ENCODE assay signal across 30 cellular contexts in genomic region chr6:135063926-135064325, GRCh38.
"Had no signal": no experiment of that assay in that cellular context is flagged by ENCODE, and none has a peak within 500 bp of the region (broad histone marks: within the 10 kb centered on the region; RNA-seq: fewer than 3 reads in every experiment).

No MANE protein-coding gene starts in this region.

- H3K9me3 ChIP-seq: esophagus squamous epithelium, gastroesophageal sphincter, heart right ventricle had no signal

- H3K27ac Mint-ChIP-seq: activated CD4-positive, alpha-beta memory T cell treated with anti-CD3 and anti-CD28 coated beads, Interleukin-2, amount 10 ng/mL, durations not matched to agents 7 days and 5 days; activated CD4-positive, alpha-beta T cell treated with anti-CD3 and anti-CD28 coated beads, Interleukin-2, amount 10 ng/mL, durations not matched to agents 7 days and 5 days; activated naive CD8-positive, alpha-beta T cell; activated T-cell treated with anti-CD3 and anti-CD28 coated beads, Interleukin-2, amount 50 U/mL, for 24 hours; activated T-cell treated with anti-CD3 and anti-CD28 coated beads, Interleukin-2, amount 50 U/mL, for 72 hours; effector memory CD8-positive, alpha-beta T cell had no signal

- H3K4me1 Mint-ChIP-seq: central memory CD8-positive, alpha-beta T cell had no signal

- ATAC-seq: activated T-cell treated with anti-CD3 and anti-CD28 coated beads, Interleukin-2, amount 50 U/mL, for 72 hours; effector memory CD8-positive, alpha-beta T cell; gastroesophageal sphincter; heart right ventricle had no signal

- H3K9me3 Mint-ChIP-seq: activated T-cell treated with anti-CD3 and anti-CD28 coated beads, Interleukin-2, amount 50 U/mL, for 24 hours; central memory CD8-positive, alpha-beta T cell; effector memory CD8-positive, alpha-beta T cell had no signal

- DNase-seq: activated CD4-positive, alpha-beta memory T cell treated with anti-CD3 and anti-CD28 coated beads, Interleukin-2, amount 10 ng/mL, durations not matched to agents 7 days and 5 days; activated CD4-positive, alpha-beta T cell treated with anti-CD3 and anti-CD28 coated beads for 1 hour; activated CD4-positive, alpha-beta T cell treated with anti-CD3 and anti-CD28 coated beads for 4 hours; activated CD4-positive, alpha-beta T cell treated with anti-CD3 and anti-CD28 coated beads, Interleukin-2, amount 10 ng/mL, durations not matched to agents 7 days and 5 days; activated CD4-positive, alpha-beta T cell treated with anti-CD3 and anti-CD28 coated beads, Interleukin-2, amount 50 U/mL, for 4 hours; activated CD8-positive, alpha-beta memory T cell treated with anti-CD3 and anti-CD28 coated beads, Interleukin-2, amount 50 U/mL, for 48 hours; activated gamma-delta T cell; activated naive CD4-positive, alpha-beta T cell; activated naive CD4-positive, alpha-beta T cell treated with anti-CD3 and anti-CD28 coated beads, Interleukin-2, amount 50 U/mL, for 16 hours; activated T-cell treated with anti-CD3 and anti-CD28 coated beads for 4 hours; activated T-cell treated with anti-CD3 and anti-CD28 coated beads, Interleukin-2, amount 50 U/mL, for 24 hours; activated T-cell treated with anti-CD3 and anti-CD28 coated beads, Interleukin-2, amount 50 U/mL, for 72 hours; amniotic stem cell; anterior cingulate cortex; brain microvascular endothelial cell; dermis blood vessel endothelial cell; effector CD4-positive, alpha-beta T cell; effector memory CD8-positive, alpha-beta T cell; esophagus squamous epithelium; heart right ventricle; T-helper 2 cell had no signal

- H3K36me3 ChIP-seq: brain microvascular endothelial cell, esophagus squamous epithelium, gastroesophageal sphincter, heart right ventricle had no signal

- FAIRE-seq: astrocyte, bronchial epithelial cell, endometrium, endothelial cell of umbilical vein had no signal

- H3K36me3 Mint-ChIP-seq: activated naive CD8-positive, alpha-beta T cell had no signal

- H3K27me3 ChIP-seq: brain microvascular endothelial cell, esophagus squamous epithelium, gastroesophageal sphincter, heart right ventricle had no signal

- H3K27ac ChIP-seq: brain microvascular endothelial cell, coronary artery, epithelial cell of prostate, esophagus squamous epithelium, gastroesophageal sphincter, heart right ventricle had no signal

- H3K4me3 Mint-ChIP-seq: activated CD4-positive, alpha-beta memory T cell treated with anti-CD3 and anti-CD28 coated beads, Interleukin-2, amount 10 ng/mL, durations not matched to agents 7 days and 5 days; activated CD4-positive, alpha-beta T cell treated with anti-CD3 and anti-CD28 coated beads, Interleukin-2, amount 10 ng/mL, durations not matched to agents 7 days and 5 days; activated naive CD8-positive, alpha-beta T cell; activated T-cell treated with anti-CD3 and anti-CD28 coated beads, Interleukin-2, amount 50 U/mL, for 24 hours; activated T-cell treated with anti-CD3 and anti-CD28 coated beads, Interleukin-2, amount 50 U/mL, for 72 hours; central memory CD8-positive, alpha-beta T cell; effector memory CD8-positive, alpha-beta T cell had no signal

- H3K4me3 ChIP-seq: coronary artery, esophagus squamous epithelium, gastroesophageal sphincter, heart right ventricle had no signal

- H3K4me1 ChIP-seq: esophagus squamous epithelium, gastroesophageal sphincter had no signal

- H3K27me3 Mint-ChIP-seq: activated CD4-positive, alpha-beta memory T cell treated with anti-CD3 and anti-CD28 coated beads, Interleukin-2, amount 10 ng/mL, durations not matched to agents 7 days and 5 days; activated naive CD8-positive, alpha-beta T cell; activated T-cell treated with anti-CD3 and anti-CD28 coated beads, Interleukin-2, amount 50 U/mL, for 24 hours; central memory CD8-positive, alpha-beta T cell had no signal
